Comparison of ENCODE assay signal across 8 cellular contexts in genomic region chr1:203744008-203744972, GRCh38. TPM values are rescaled to one million over a fixed set of nuclear protein-coding genes. Genes with fewer than 3 reads are reported as not detected.
DNase-seq lines count a peak whose midpoint lies in the region; ATAC-seq and TF ChIP-seq lines count a peak whose summit lies in the region.

No MANE protein-coding gene starts in this region.

- H3K9me3 ChIP-seq in Peyer's patch: no peaks in the 10 kb centered on the region

- TF ChIP-seq CTCF in Peyer's patch (IDR thresholded peaks at IDR 0.05) (no peak), brain microvascular endothelial cell (IDR thresholded peaks at IDR 0.05; ENCODE audit: low read depth, low read length, missing control alignments) (no peak)

- DNase-seq in Peyer's patch (peak in 2 of 3 donors; percentile 37 to 58), mucosa of gallbladder (ENCODE audit: low spot score) (peak; percentile 45), retina (no peak), HuH-7.5 (ENCODE audit: low spot score) (no peak), brain microvascular endothelial cell (no peak), NCI-H82 treated with DMSO at 0.1 percent for 48 hours (lab: John Stamatoyannopoulos, UW; ENCODE audit: unreplicated experiment) (no peak)

- H3K4me3 ChIP-seq in Peyer's patch (no peak overlapping the region), brain microvascular endothelial cell (ENCODE audit: low read depth, low read length) (no peak overlapping the region)

- H3K27ac ChIP-seq in Peyer's patch (peak overlapping the region in 3 of 4 donors; percentile 9 to 57 (median 34)), cingulate gyrus (ENCODE audit: low read depth, low read length) (peak overlapping the region; percentile 76), brain microvascular endothelial cell (no peak overlapping the region)

- H3K36me3 ChIP-seq in Peyer's patch (peaks cover 0 to 9% (median 0%) of the 10 kb centered on the region in 3 donors), brain microvascular endothelial cell (replicated peaks) (peaks cover 7% of the 10 kb centered on the region)

- in situ Hi-C loops in brain microvascular endothelial cell (cut with HindIII; ENCODE audit: low pct_ligation_motif_present, low sequenced_read_pairs): no loop called here

- ATAC-seq in GM18867 (IDR thresholded peaks at IDR 0.05; ENCODE audit: unreplicated experiment): peak; percentile 44

- H3K27me3 ChIP-seq in Peyer's patch (no peaks in the 10 kb centered on the region), brain microvascular endothelial cell (replicated peaks) (no peaks in the 10 kb centered on the region)

- TF ChIP-seq POLR2A in Peyer's patch (IDR thresholded peaks at IDR 0.05): no peak

- H3K4me1 ChIP-seq in Peyer's patch: no peaks in the 10 kb centered on the region

RNA-seq across cellular contexts. Expression of gene LAX1, which starts 20.7 kb away (rescaled TPM):
- total RNA-seq in Peyer's patch (1 to 10 TPM; 1.6 to 9.9 (median 2.7) TPM), mucosa of gallbladder (1.9 TPM)

RNA-seq across cellular contexts. Expression of gene ZBED6, which starts 51.1 kb away (rescaled TPM):
- total RNA-seq in Peyer's patch: 10 to 100 TPM; 30.1 to 45.2 (median 38.2) TPM
- total RNA-seq in mucosa of gallbladder: 35.1 TPM

RNA-seq across cellular contexts. Expression of gene ZC3H11A, which starts 51.1 kb away (rescaled TPM):
- total RNA-seq in Peyer's patch (100 to 1,000 TPM in 2 of 4 donors, 10 to 100 TPM in 2; 78.2 to 122 (median 101) TPM), mucosa of gallbladder (70.1 TPM)

Comparison
In these comparisons a context has a peak if more than half of its experiments do, and no peak if none do; other contexts are left out.
1. DNase-seq: peak in Peyer's patch (2 of 3) and mucosa of gallbladder (single experiment); none in retina (single experiment), HuH-7.5 (single experiment), brain microvascular endothelial cell (single experiment) and NCI-H82 treated with DMSO at 0.1 percent for 48 hours (single experiment).